In genomic region chr7:140475747-140476333, GRCh38 we compare ENCODE assay signal across 9 cellular contexts. TPM values are rescaled to one million over a fixed set of nuclear protein-coding genes. Genes with fewer than 3 reads are reported as not detected.
A peak's percentile ranks its signal among the peaks of the same experiment; 100 is the strongest.
DNase-seq lines count a peak whose midpoint lies in the region; ATAC-seq and TF ChIP-seq lines count a peak whose summit lies in the region.
"Had no signal": no experiment of that assay in that cellular context is flagged by ENCODE, and none has a peak within 500 bp of the region (broad histone marks: within the 10 kb centered on the region; RNA-seq: fewer than 3 reads in every experiment).

No MANE protein-coding gene starts in this region.

- no peaks in the 10 kb centered on the region for H3K27me3 Mint-ChIP-seq in endodermal cell (ENCODE audit: insufficient read depth)

- 80 to 83% methylated on average over 1 of the region's 2 CpGs for WGBS in endodermal cell (ENCODE audit: insufficient coverage in 1 of 2, insufficient read length in 1 of 2), 2 experiments

- TF ChIP-seq CTCF in AG09309 (IDR thresholded peaks at IDR 0.05; ENCODE audit: control insufficient read depth, insufficient read depth, low read depth, low read length, missing control alignments) (peak; percentile 43), GM10266 (IDR thresholded peaks at IDR 0.05; ENCODE audit: control insufficient read depth, insufficient read depth, low read depth, missing control alignments) (peak; percentile 45), VCaP (conservative IDR thresholded peaks at IDR 0.05) (peak; percentile 83), endodermal cell (conservative IDR thresholded peaks at IDR 0.05) (peak; percentile 76), osteoblast (IDR thresholded peaks at IDR 0.05; ENCODE audit: extremely low read depth, low read depth, low read length) (peak; percentile 58)

- no peak overlapping the region for H3K9ac ChIP-seq in endodermal cell (ENCODE audit: extremely low read depth, low read length, poor library complexity, severe bottlenecking)

- no peak overlapping the region for H2AFZ ChIP-seq in osteoblast (ENCODE audit: low read length)

- peaks cover 45% of the 10 kb centered on the region for H4K20me1 ChIP-seq in osteoblast (ENCODE audit: insufficient read depth, low read length)

- H3K27ac ChIP-seq in VCaP: peak overlapping the region; percentile 98
- H3K27ac ChIP-seq in endodermal cell (ENCODE audit: low read depth, low read length): no peak overlapping the region
- H3K27ac ChIP-seq in osteoblast (ENCODE audit: low read depth, low read length): no peak overlapping the region
- H3K27ac ChIP-seq: HL-60 had no signal

- H3K36me3 Mint-ChIP-seq in endodermal cell (ENCODE audit: low read depth): peaks cover 16% of the 10 kb centered on the region

- peak; percentile 4 for DNase-seq in AG09309 (ENCODE audit: low read depth)
- peak; percentile 64 for DNase-seq in GM10266 (ENCODE audit: extremely low spot score)
- DNase-seq in NCI-H1930 (lab: John Stamatoyannopoulos, UW): peak; percentile 40 to 48
- DNase-seq in endodermal cell: peak; percentile 60
- DNase-seq in osteoblast (ENCODE audit: insufficient read length, low spot score, missing footprints): no peak

- peak overlapping the region; percentile 85 for H3K27ac Mint-ChIP-seq in endodermal cell

- H3K9me3 ChIP-seq in endodermal cell (ENCODE audit: control insufficient read depth, low read length) (no peaks in the 10 kb centered on the region), osteoblast (ENCODE audit: low read depth, low read length) (no peaks in the 10 kb centered on the region)

- H3K4me1 Mint-ChIP-seq in endodermal cell: peaks cover 11% of the 10 kb centered on the region

- H3K4me2 ChIP-seq in osteoblast (ENCODE audit: insufficient read depth, low read length): no peak overlapping the region

- H3K27me3 ChIP-seq in endodermal cell (ENCODE audit: control insufficient read depth, insufficient read depth, low read length, poor library complexity, severe bottlenecking) (no peaks in the 10 kb centered on the region), osteoblast (ENCODE audit: insufficient read depth, low read length) (no peaks in the 10 kb centered on the region)

- H3K9me3 Mint-ChIP-seq in endodermal cell: no peaks in the 10 kb centered on the region

- H3K4me3 Mint-ChIP-seq in endodermal cell: peak overlapping the region; percentile 96

- H3K36me3 ChIP-seq in endodermal cell (ENCODE audit: control insufficient read depth, insufficient read depth, low read length) (peaks cover 16% of the 10 kb centered on the region), osteoblast (ENCODE audit: insufficient read depth, low read length) (no peaks in the 10 kb centered on the region)

- H3K4me3 ChIP-seq in AG09309 (ENCODE audit: control insufficient read depth, low read depth, low read length) (no peak overlapping the region), endodermal cell (ENCODE audit: low read length) (peak overlapping the region; percentile 88), osteoblast (ENCODE audit: insufficient read depth, low read length) (no peak overlapping the region)

- H3K79me2 ChIP-seq in osteoblast (ENCODE audit: insufficient read depth, low read length): peaks cover 80% of the 10 kb centered on the region

- no peak for ATAC-seq in GM21723 (IDR thresholded peaks at IDR 0.05; ENCODE audit: unreplicated experiment)
- no peak for ATAC-seq in GM21526 (IDR thresholded peaks at IDR 0.05; ENCODE audit: low FRiP score, unreplicated experiment)

- H3K4me1 ChIP-seq in endodermal cell (ENCODE audit: control insufficient read depth, insufficient read depth, low read length) (no peaks in the 10 kb centered on the region), osteoblast (ENCODE audit: insufficient read depth, low read length) (peaks cover 8% of the 10 kb centered on the region)

RNA-seq across cellular contexts. Expression of gene MKRN1, which starts 3.5 kb away (rescaled TPM):
- total RNA-seq in endodermal cell (100 to 1,000 TPM; 135 to 163 TPM), osteoblast (69.8 and 71.6 TPM in 2 replicates)
- polyA plus RNA-seq in endodermal cell (2013, experiment 1 of 2): 77.2 TPM
- 67.4 TPM for polyA plus RNA-seq in endodermal cell (2013, experiment 2 of 2)
